ENCODE assay signal across 7 cellular contexts in genomic region chr2:166224197-166224596, GRCh38.
"Had no signal": no experiment of that assay in that cellular context is flagged by ENCODE, and none has a peak within 500 bp of the region (broad histone marks: within the 10 kb centered on the region; RNA-seq: fewer than 3 reads in every experiment).

No MANE protein-coding gene starts in this region.

- H3K9ac ChIP-seq: KMS-11 had no signal

- H3K4me3 ChIP-seq: K562 had no signal

- H3K4me2 ChIP-seq: KMS-11 had no signal

- DNase-seq: IMR-90, KBM-7, KG1 had no signal

- ATAC-seq: K562 had no signal

- FAIRE-seq: HTR-8/SVneo, K562 had no signal

- H3K27ac ChIP-seq: HL-60, KMS-11 had no signal
